14 cellular contexts compared by ENCODE assay signal in the genomic region with DNA sequence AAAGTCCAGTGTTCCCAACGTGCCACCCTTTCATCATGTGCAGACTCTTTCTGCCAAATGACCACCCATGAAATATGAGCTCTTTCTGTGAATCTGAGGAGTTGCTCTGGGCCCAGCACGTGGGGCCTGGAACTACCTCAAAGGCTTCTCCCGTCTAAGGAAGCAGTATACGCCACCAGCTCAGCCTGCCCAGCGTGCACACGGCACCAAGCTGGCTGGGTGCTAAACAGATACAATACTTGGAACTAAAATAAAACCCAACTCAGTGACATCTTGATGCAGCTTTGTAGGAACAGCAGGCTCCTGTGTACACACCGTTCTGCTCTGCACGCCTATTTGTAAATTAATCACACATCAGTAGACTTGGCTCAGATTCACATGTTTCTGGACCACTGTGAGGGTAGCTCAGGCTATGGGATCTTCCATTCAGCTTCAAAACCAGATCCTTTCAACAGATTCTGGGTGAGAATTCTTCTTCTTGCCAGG.
DNase-seq lines count a peak whose midpoint lies in the region; ATAC-seq and TF ChIP-seq lines count a peak whose summit lies in the region.
"Had no signal": no experiment of that assay in that cellular context is flagged by ENCODE, and none has a peak within 500 bp of the region (broad histone marks: within the 10 kb centered on the region; RNA-seq: fewer than 3 reads in every experiment).

No MANE protein-coding gene starts in this region.

- H3K4me3 ChIP-seq in astrocyte of the spinal cord (ENCODE audit: low read depth, low read length), result no peak overlapping the region
- H3K4me3 ChIP-seq in gastrocnemius medialis, result no peak overlapping the region
- H3K4me3 ChIP-seq: psoas muscle had no signal

- H3K36me3 ChIP-seq in gastrocnemius medialis, result no peaks in the 10 kb centered on the region

- intact Hi-C loops in gastrocnemius medialis (cut with DNase I; ENCODE audit: low total_unique reads), result no loop called here

- POLR2A ChIA-PET in HEK293T (lab: Yijun Ruan, JAX), result interaction anchor here (0.8 to 1.1 kb wide), 3 partner anchors 19 to 177 kb away, joined by 3 read pairs; partner anchors contain the start of gene MPHOSPH9

- ATAC-seq in gastrocnemius medialis (no peak), GM21825 (IDR thresholded peaks at IDR 0.05; ENCODE audit: unreplicated experiment) (no peak)

- peak overlapping the region in 3 of 4 donors; percentile 15 to 55 (median 35) for H3K27ac ChIP-seq in gastrocnemius medialis
- H3K27ac ChIP-seq: epithelial cell of prostate, psoas muscle, VCaP had no signal

- CTCF ChIA-PET in HEK293T (lab: Yijun Ruan, JAX), result interaction anchor here (0.7 to 1.4 kb wide), 3 partner anchors 8 to 63 kb away, joined by 3 to 5 read pairs (median 3); no protein-coding TSS in a partner anchor

- in situ Hi-C loops in astrocyte of the spinal cord (cut with HindIII; ENCODE audit: low sequenced_read_pairs) (no loop called here), gastrocnemius medialis (cut with MboI; ENCODE audit: low sequenced_read_pairs in 4 of 4) (no loop called here)

- H3K9me3 ChIP-seq in gastrocnemius medialis, result no peaks in the 10 kb centered on the region
- H3K9me3 ChIP-seq: psoas muscle had no signal

- no peak for TF ChIP-seq POLR2A in gastrocnemius medialis (IDR thresholded peaks at IDR 0.05)

- H3K4me1 ChIP-seq in gastrocnemius medialis, result peaks cover 45 to 50% of the 10 kb centered on the region in 2 donors

- no peaks in the 10 kb centered on the region for H3K27me3 ChIP-seq in gastrocnemius medialis

- peak; percentile 32 for DNase-seq in HEK293T (ENCODE audit: extremely low spot score)
- DNase-seq in NCI-H2171 (lab: John Stamatoyannopoulos, UW), result peak; percentile 87
- DNase-seq in astrocyte of the spinal cord (ENCODE audit: low read depth, low spot score), result peak; percentile 25
- DNase-seq in gastrocnemius medialis, result no peak
- DNase-seq in DMS53 treated with DMSO at 0.1 percent for 48 hours (lab: John Stamatoyannopoulos, UW; ENCODE audit: unreplicated experiment), result no peak
- no peak for DNase-seq in NCI-H226
- DNase-seq: activated naive CD4-positive, alpha-beta T cell treated with anti-CD3 and anti-CD28 coated beads, Interleukin-2, amount 10 ng/mL, durations not matched to agents 7 days and 5 days; hippocampal formation; left colon; stimulated activated CD4-positive, alpha-beta T cell treated with anti-CD3 and anti-CD28 coated beads, Interleukin-2, amount 100 ng/mL, for 24 hours had no signal

- no peak for TF ChIP-seq CTCF in astrocyte of the spinal cord (IDR thresholded peaks at IDR 0.05; ENCODE audit: low read depth, low read length)
- TF ChIP-seq CTCF in gastrocnemius medialis (IDR thresholded peaks at IDR 0.05 in 4 of 5, conservative IDR thresholded peaks at IDR 0.05 in 1 of 5), result no peak

TF ChIP-seq in HEK293T, 16 proteins besides CTCF, POLR2A, EP300 and RAD21:
- TF ChIP-seq L3MBTL2 (conservative IDR thresholded peaks at IDR 0.05) (peak; percentile 67), ARNT (IDR thresholded peaks at IDR 0.05) (no peak), ZNF384 (IDR thresholded peaks at IDR 0.05) (no peak)

Comparison
In these comparisons a context has a peak if more than half of its experiments do, and no peak if none do; other contexts are left out.
1. DNase-seq: peak in HEK293T (single experiment), NCI-H2171 (single experiment) and astrocyte of the spinal cord (single experiment); none in gastrocnemius medialis (0 of 2), DMS53 treated with DMSO at 0.1 percent for 48 hours (single experiment) and NCI-H226 (single experiment).